In the genomic region with DNA sequence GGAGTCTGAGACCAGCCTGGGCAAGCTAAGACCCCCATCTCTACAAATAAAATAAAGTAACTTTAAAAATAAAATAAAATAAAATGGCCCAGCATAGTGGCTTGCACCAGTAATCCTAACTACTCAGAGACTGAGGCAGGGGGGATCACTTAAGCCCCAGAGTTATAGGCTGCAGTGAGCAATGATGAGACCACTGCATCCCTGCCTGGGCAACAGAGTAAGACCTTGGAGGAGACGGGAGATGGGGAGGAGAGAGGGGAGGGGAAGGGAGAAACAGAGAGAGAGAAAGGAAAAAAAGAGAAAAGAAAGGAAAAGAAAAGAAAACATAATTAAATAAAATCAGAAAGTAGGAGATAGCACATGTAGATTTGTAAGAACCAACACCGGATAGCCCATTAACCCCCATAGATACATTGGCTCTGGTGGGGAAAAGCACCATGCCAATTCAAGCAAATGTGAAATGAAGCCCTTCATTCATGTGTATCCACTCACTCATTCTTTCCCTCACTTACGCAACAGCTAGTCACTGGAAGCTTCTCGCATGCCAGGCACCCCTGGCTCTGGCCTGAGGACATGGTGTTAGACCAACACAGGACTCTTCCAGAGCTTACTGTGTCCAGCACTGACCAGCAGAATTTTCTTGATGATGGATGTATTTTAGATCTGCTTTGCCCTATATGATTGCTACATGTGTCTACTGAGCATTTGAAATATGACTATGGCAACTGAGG, we compare ENCODE assay signal across 1 cellular context.
TF ChIP-seq lines count a peak whose summit lies in the region.

No MANE protein-coding gene starts in this region.

TF ChIP-seq in GM23338, 12 proteins besides CTCF, POLR2A, EP300 and RAD21 (continued from another document):
- TF ChIP-seq, protein P1, sequence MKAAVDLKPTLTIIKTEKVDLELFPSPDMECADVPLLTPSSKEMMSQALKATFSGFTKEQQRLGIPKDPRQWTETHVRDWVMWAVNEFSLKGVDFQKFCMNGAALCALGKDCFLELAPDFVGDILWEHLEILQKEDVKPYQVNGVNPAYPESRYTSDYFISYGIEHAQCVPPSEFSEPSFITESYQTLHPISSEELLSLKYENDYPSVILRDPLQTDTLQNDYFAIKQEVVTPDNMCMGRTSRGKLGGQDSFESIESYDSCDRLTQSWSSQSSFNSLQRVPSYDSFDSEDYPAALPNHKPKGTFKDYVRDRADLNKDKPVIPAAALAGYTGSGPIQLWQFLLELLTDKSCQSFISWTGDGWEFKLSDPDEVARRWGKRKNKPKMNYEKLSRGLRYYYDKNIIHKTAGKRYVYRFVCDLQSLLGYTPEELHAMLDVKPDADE (IDR thresholded peaks at IDR 0.05): no peak
- no peak for TF ChIP-seq EZH2 (IDR thresholded peaks at IDR 0.05; ENCODE audit: low read depth, unreplicated experiment)
- no peak for TF ChIP-seq ZNF114 (CRISPR knock-in tag; IDR thresholded peaks at IDR 0.05)
- TF ChIP-seq EZH2phosphoT487 (IDR thresholded peaks at IDR 0.05; ENCODE audit: unreplicated experiment): no peak
- TF ChIP-seq JUNB (IDR thresholded peaks at IDR 0.05; ENCODE audit: unreplicated experiment): no peak
